8 cellular contexts compared by ENCODE assay signal in the genomic region with DNA sequence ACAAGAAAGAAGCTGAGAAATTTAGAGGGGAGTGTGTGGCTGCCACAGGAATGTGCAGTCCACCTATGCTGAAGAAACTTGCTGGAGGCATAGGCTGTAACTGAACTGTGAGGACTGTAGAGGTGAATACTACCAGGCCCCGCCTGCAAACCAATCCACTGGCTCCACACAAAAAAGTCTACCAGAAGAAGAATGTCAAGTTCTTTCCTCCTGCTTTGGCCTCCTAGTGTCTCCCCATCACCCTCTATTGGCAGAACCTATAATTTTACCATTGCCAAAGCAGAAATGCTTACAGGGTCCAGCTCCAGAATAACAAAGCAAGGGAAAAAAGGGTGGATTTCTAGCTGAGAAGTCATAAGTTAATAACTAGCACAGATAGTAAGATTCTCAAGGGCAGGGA. TPM values are rescaled to one million over a fixed set of nuclear protein-coding genes. Genes with fewer than 3 reads are reported as not detected.
A peak's percentile ranks its signal among the peaks of the same experiment; 100 is the strongest.
DNase-seq lines count a peak whose midpoint lies in the region; ATAC-seq, FAIRE-seq and TF ChIP-seq lines count a peak whose summit lies in the region.

No MANE protein-coding gene starts in this region.

- intact Hi-C loops in prostate gland (cut with DNase I): no loop called here

- H3K27me3 ChIP-seq in bronchial epithelial cell (ENCODE audit: control insufficient read depth, insufficient read depth, low read length): no peaks in the 10 kb centered on the region
- H3K27me3 ChIP-seq in prostate gland (replicated peaks; ENCODE audit: insufficient read depth): no peaks in the 10 kb centered on the region

- H3K27ac ChIP-seq in prostate gland: no peak overlapping the region

- DNase-seq in AML-193 (lab: John Stamatoyannopoulos, UW) (peak; percentile 65 to 77), HT1080 (ENCODE audit: low read depth) (peak; percentile 52), bronchial epithelial cell (ENCODE audit: low read depth) (peak; percentile 45), prostate gland (ENCODE audit: low spot score) (no peak), NCI-H1048 (lab: John Stamatoyannopoulos, UW) (no peak)

- H3K4me3 ChIP-seq in bronchial epithelial cell (ENCODE audit: low read depth, low read length) (no peak overlapping the region), prostate gland (no peak overlapping the region)

- ATAC-seq in GM18907 (IDR thresholded peaks at IDR 0.05; ENCODE audit: unreplicated experiment) (peak; percentile 55), GM21515 (IDR thresholded peaks at IDR 0.05; ENCODE audit: unreplicated experiment) (no peak), HG02840 (IDR thresholded peaks at IDR 0.05; ENCODE audit: low FRiP score, unreplicated experiment) (no peak)

- no peak for TF ChIP-seq POLR2A in prostate gland (IDR thresholded peaks at IDR 0.05)

- FAIRE-seq in bronchial epithelial cell (lab: Jason Lieb, UNC): no peak

- H3K36me3 ChIP-seq in bronchial epithelial cell (ENCODE audit: control insufficient read depth, insufficient read depth, low read length): no peaks in the 10 kb centered on the region
- H3K36me3 ChIP-seq in prostate gland: no peaks in the 10 kb centered on the region

- H3K4me1 ChIP-seq in prostate gland (replicated peaks): no peaks in the 10 kb centered on the region

- WGBS in prostate gland: 93% methylated on average over 1 of the region's 1 CpG

- peak; percentile 38 for TF ChIP-seq CTCF in bronchial epithelial cell (IDR thresholded peaks at IDR 0.05; ENCODE audit: insufficient read depth, low read length, severe bottlenecking)
- no peak for TF ChIP-seq CTCF in prostate gland (IDR thresholded peaks at IDR 0.05)

- no peaks in the 10 kb centered on the region for H3K9me3 ChIP-seq in prostate gland

RNA-seq across cellular contexts. Expression of gene ATP5MC3, which starts 5.9 kb away (rescaled TPM):
- total RNA-seq in HT1080 (2014; rRNA removed; shearing (Covaris generic)): 259 and 273 TPM in 2 replicates
- 354 and 419 TPM in 2 replicates for polyA plus RNA-seq in HT1080 (2015; cell fraction: cytosol; rRNA removed)
- polyA plus RNA-seq in HT1080 (2015; cell fraction: nucleus; rRNA removed): 174 and 205 TPM in 2 replicates
- 76.1 and 80.3 TPM in 2 replicates for total RNA-seq in bronchial epithelial cell
- 100 to 1,000 TPM; 105 to 133 TPM for total RNA-seq in prostate gland

RNA-seq across cellular contexts. Expression of gene ATF2, which starts 19.4 kb away (rescaled TPM):
- total RNA-seq in HT1080 (2014; rRNA removed; shearing (Covaris generic)): 23.6 and 29.8 TPM in 2 replicates
- polyA plus RNA-seq in HT1080 (2015; cell fraction: cytosol; rRNA removed): 29.2 and 35.9 TPM in 2 replicates
- 28.7 and 31.4 TPM in 2 replicates for polyA plus RNA-seq in HT1080 (2015; cell fraction: nucleus; rRNA removed)
- total RNA-seq in bronchial epithelial cell: 26.1 and 32.1 TPM in 2 replicates
- 10 to 100 TPM; 35.9 to 56.4 TPM for total RNA-seq in prostate gland

Comparison
In these comparisons a context has a peak if more than half of its experiments do, and no peak if none do; other contexts are left out.
1. DNase-seq: peak in AML-193 (2 of 2), HT1080 (single experiment) and bronchial epithelial cell (single experiment); none in prostate gland (single experiment) and NCI-H1048 (single experiment).